Comparison of ENCODE assay signal across 29 cellular contexts in genomic region chr14:31221266-31221665, GRCh38.
"Had no signal": no experiment of that assay in that cellular context is flagged by ENCODE, and none has a peak within 500 bp of the region (broad histone marks: within the 10 kb centered on the region; RNA-seq: fewer than 3 reads in every experiment).

No MANE protein-coding gene starts in this region.

- H3K9me3 ChIP-seq: stomach, suprapubic skin, testis, thoracic aorta, thyroid gland, tibial artery, tibial nerve, transverse colon, upper lobe of left lung, upper lobe of right lung, uterus, vagina had no signal

- H3K27ac ChIP-seq: stomach, suprapubic skin, testis, thoracic aorta, thyroid gland, tibial artery, tibial nerve, transverse colon, upper lobe of left lung, upper lobe of right lung, uterus, vagina had no signal

- FAIRE-seq: urothelium cell line had no signal

- H3K27ac Mint-ChIP-seq: stimulated activated effector memory CD8-positive, alpha-beta T cell treated with anti-CD3 and anti-CD28 coated beads, Interleukin-12 subunit alpha, Interleukin-12 subunit beta, amount 100 ng/mL, for 72 hours; stimulated activated memory B cell treated with anti-CD40 and anti-IgM and Interleukin-4, amounts not matched to agents 10 μg/mL and 1 μg/mL and 100 μg/mL, for 72 hours; stimulated activated naive B cell treated with anti-CD40 and anti-IgM and Interleukin-4, amounts not matched to agents 10 μg/mL and 1 μg/mL and 100 μg/mL, for 72 hours; stimulated activated naive CD8-positive, alpha-beta T cell treated with anti-CD3 and anti-CD28 coated beads, Interleukin-15, amount 100 ng/mL, for 72 hours; stimulated activated naive CD8-positive, alpha-beta T cell treated with anti-CD3 and anti-CD28 coated beads, Interleukin-15, Interleukin-2, amounts not matched to agents 100 ng/mL and 50 ng/mL, for 24 hours; type B pancreatic cell had no signal

- H3K27me3 ChIP-seq: stomach, suprapubic skin, testis, thyroid gland, tibial artery, tibial nerve, transverse colon, upper lobe of left lung, upper lobe of right lung, uterus, vagina had no signal

- H3K4me1 Mint-ChIP-seq: stimulated activated effector memory CD8-positive, alpha-beta T cell treated with anti-CD3 and anti-CD28 coated beads, Interleukin-12 subunit alpha, Interleukin-12 subunit beta, amount 100 ng/mL, for 72 hours; stimulated activated memory B cell treated with anti-CD40 and anti-IgM and Interleukin-4, amounts not matched to agents 10 μg/mL and 1 μg/mL and 100 μg/mL, for 72 hours; stimulated activated naive B cell treated with anti-CD40 and anti-IgM and Interleukin-4, amounts not matched to agents 10 μg/mL and 1 μg/mL and 100 μg/mL, for 72 hours; stimulated activated naive CD8-positive, alpha-beta T cell treated with anti-CD3 and anti-CD28 coated beads, Interleukin-15, amount 100 ng/mL, for 72 hours had no signal

- H3K4me1 ChIP-seq: stomach, suprapubic skin, testis, thyroid gland, tibial artery, tibial nerve, transverse colon, upper lobe of left lung, upper lobe of right lung, uterus, vagina had no signal

- H3K36me3 Mint-ChIP-seq: stimulated activated effector memory CD8-positive, alpha-beta T cell treated with anti-CD3 and anti-CD28 coated beads, Interleukin-12 subunit alpha, Interleukin-12 subunit beta, amount 100 ng/mL, for 72 hours; stimulated activated memory B cell treated with anti-CD40 and anti-IgM and Interleukin-4, amounts not matched to agents 10 μg/mL and 1 μg/mL and 100 μg/mL, for 72 hours; stimulated activated naive B cell treated with anti-CD40 and anti-IgM and Interleukin-4, amounts not matched to agents 10 μg/mL and 1 μg/mL and 100 μg/mL, for 72 hours; type B pancreatic cell had no signal

- H3K36me3 ChIP-seq: stomach, suprapubic skin, thoracic aorta, thyroid gland, tibial artery, tibial nerve, transverse colon, upper lobe of left lung, upper lobe of right lung, uterus, vagina had no signal

- H3K4me3 ChIP-seq: stomach, suprapubic skin, testis, thoracic aorta, thyroid gland, tibial artery, tibial nerve, transverse colon, upper lobe of left lung, upper lobe of right lung, uterus, vagina had no signal

- DNase-seq: stimulated activated CD4-positive, alpha-beta T cell treated with anti-CD3 and anti-CD28 coated beads, Interleukin-2, amount 100 ng/mL, for 48 hours; stimulated activated CD4-positive, alpha-beta T cell treated with anti-CD3 and anti-CD28 coated beads, Interleukin-4, amount 100 ng/mL, for 1 hour; stimulated activated CD4-positive, alpha-beta T cell treated with anti-CD3 and anti-CD28 coated beads, Interleukin-4, amount 100 ng/mL, for 24 hours; stimulated activated CD4-positive, alpha-beta T cell treated with anti-CD3 and anti-CD28 coated beads, Interleukin-4, amount 100 ng/mL, for 4 hours; stimulated activated CD8-positive, alpha-beta memory T cell treated with anti-CD3 and anti-CD28 coated beads, Interleukin-4, amount 100 ng/mL, for 48 hours; stimulated activated naive B cell treated with anti-CD40 and anti-IgM and Interleukin-4, amounts not matched to agents 10 μg/mL and 1 μg/mL and 100 μg/mL, for 72 hours; stimulated activated naive CD4-positive, alpha-beta T cell; stimulated activated naive CD4-positive, alpha-beta T cell treated with Interleukin-2 at 50 U/mL for 16 hours; stimulated activated naive CD8-positive, alpha-beta T cell treated with anti-CD3 and anti-CD28 coated beads, Interleukin-15, amount 100 ng/mL, for 72 hours; stimulated activated naive CD8-positive, alpha-beta T cell treated with anti-CD3 and anti-CD28 coated beads, Interleukin-15, Interleukin-2, amounts not matched to agents 100 U/mL and 50 U/mL, for 24 hours; stomach; substantia nigra; testis; thyroid gland; tibial artery; transverse colon; trophoblast cell; upper lobe of left lung; upper lobe of right lung; uterus had no signal

- H3K27me3 Mint-ChIP-seq: stimulated activated memory B cell treated with anti-CD40 and anti-IgM and Interleukin-4, amounts not matched to agents 10 μg/mL and 1 μg/mL and 100 μg/mL, for 72 hours; stimulated activated naive B cell treated with anti-CD40 and anti-IgM and Interleukin-4, amounts not matched to agents 10 μg/mL and 1 μg/mL and 100 μg/mL, for 72 hours; stimulated activated naive CD8-positive, alpha-beta T cell treated with anti-CD3 and anti-CD28 coated beads, Interleukin-15, amount 100 ng/mL, for 72 hours; stimulated activated naive CD8-positive, alpha-beta T cell treated with anti-CD3 and anti-CD28 coated beads, Interleukin-15, Interleukin-2, amounts not matched to agents 100 ng/mL and 50 ng/mL, for 24 hours; type B pancreatic cell had no signal

- H3K4me3 Mint-ChIP-seq: stimulated activated effector memory CD8-positive, alpha-beta T cell treated with anti-CD3 and anti-CD28 coated beads, Interleukin-12 subunit alpha, Interleukin-12 subunit beta, amount 100 ng/mL, for 72 hours; stimulated activated memory B cell treated with anti-CD40 and anti-IgM and Interleukin-4, amounts not matched to agents 10 μg/mL and 1 μg/mL and 100 μg/mL, for 72 hours; stimulated activated naive B cell treated with anti-CD40 and anti-IgM and Interleukin-4, amounts not matched to agents 10 μg/mL and 1 μg/mL and 100 μg/mL, for 72 hours; stimulated activated naive CD8-positive, alpha-beta T cell treated with anti-CD3 and anti-CD28 coated beads, Interleukin-15, amount 100 ng/mL, for 72 hours; stimulated activated naive CD8-positive, alpha-beta T cell treated with anti-CD3 and anti-CD28 coated beads, Interleukin-15, Interleukin-2, amounts not matched to agents 100 ng/mL and 50 ng/mL, for 24 hours; type B pancreatic cell had no signal

- ATAC-seq: stimulated activated effector memory CD8-positive, alpha-beta T cell treated with anti-CD3 and anti-CD28 coated beads, Interleukin-12 subunit alpha, Interleukin-12 subunit beta, amount 100 ng/mL, for 72 hours; stimulated activated memory B cell treated with anti-CD40 and anti-IgM and Interleukin-4, amounts not matched to agents 10 μg/mL and 1 μg/mL and 100 μg/mL, for 72 hours; stimulated activated naive B cell treated with anti-CD40 and anti-IgM and Interleukin-4, amounts not matched to agents 10 μg/mL and 1 μg/mL and 100 μg/mL, for 72 hours; stimulated activated naive CD8-positive, alpha-beta T cell treated with anti-CD3 and anti-CD28 coated beads, Interleukin-15, amount 100 ng/mL, for 72 hours; stimulated activated naive CD8-positive, alpha-beta T cell treated with anti-CD3 and anti-CD28 coated beads, Interleukin-15, Interleukin-2, amounts not matched to agents 100 U/mL and 50 U/mL, for 24 hours; upper lobe of right lung had no signal

- H3K9me3 Mint-ChIP-seq: stimulated activated effector memory CD8-positive, alpha-beta T cell treated with anti-CD3 and anti-CD28 coated beads, Interleukin-12 subunit alpha, Interleukin-12 subunit beta, amount 100 ng/mL, for 72 hours; stimulated activated memory B cell treated with anti-CD40 and anti-IgM and Interleukin-4, amounts not matched to agents 10 μg/mL and 1 μg/mL and 100 μg/mL, for 72 hours; stimulated activated naive B cell treated with anti-CD40 and anti-IgM and Interleukin-4, amounts not matched to agents 10 μg/mL and 1 μg/mL and 100 μg/mL, for 72 hours; stimulated activated naive CD8-positive, alpha-beta T cell treated with anti-CD3 and anti-CD28 coated beads, Interleukin-15, amount 100 ng/mL, for 72 hours; stimulated activated naive CD8-positive, alpha-beta T cell treated with anti-CD3 and anti-CD28 coated beads, Interleukin-15, Interleukin-2, amounts not matched to agents 100 ng/mL and 50 ng/mL, for 24 hours; type B pancreatic cell had no signal
